In the genomic region with DNA sequence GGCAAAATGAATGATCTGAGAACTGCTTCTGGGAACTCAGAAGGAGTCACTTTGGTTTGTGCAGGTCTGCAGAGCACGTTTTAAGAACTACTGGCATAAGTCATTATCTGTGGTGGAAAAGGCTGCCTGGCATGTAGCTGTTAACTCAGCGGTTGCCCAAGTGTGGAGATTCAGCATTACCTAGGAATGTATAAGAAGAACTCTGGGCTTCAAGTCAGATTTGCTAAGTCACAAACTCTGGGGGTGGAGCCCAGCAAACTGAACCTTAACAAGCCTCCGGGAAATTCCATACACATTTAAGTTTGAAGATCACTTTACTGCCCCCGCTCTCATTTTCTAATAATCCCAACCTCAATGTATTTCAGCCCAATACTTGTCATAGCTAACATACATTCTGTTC, we compare ENCODE assay signal across 21 cellular contexts. TPM values are rescaled to one million over a fixed set of nuclear protein-coding genes. Genes with fewer than 3 reads are reported as not detected.
A peak's percentile ranks its signal among the peaks of the same experiment; 100 is the strongest.
DNase-seq lines count a peak whose midpoint lies in the region; TF ChIP-seq lines count a peak whose summit lies in the region.
"Had no signal": no experiment of that assay in that cellular context is flagged by ENCODE, and none has a peak within 500 bp of the region (broad histone marks: within the 10 kb centered on the region; RNA-seq: fewer than 3 reads in every experiment).

No MANE protein-coding gene starts in this region.

- TF ChIP-seq POLR2A in Peyer's patch (IDR thresholded peaks at IDR 0.05), result no peak

- H3K27me3 Mint-ChIP-seq in CD14-positive monocyte (ENCODE audit: low read depth in 3 of 3), result peaks cover 0 to 2% (median 0%) of the 10 kb centered on the region in 3 donors
- H3K27me3 Mint-ChIP-seq: activated CD4-positive, alpha-beta T cell treated with anti-CD3 and anti-CD28 coated beads, Interleukin-2, amount 10 ng/mL, durations not matched to agents 7 days and 5 days; stimulated activated naive B cell treated with anti-CD40 and anti-IgM and Interleukin-4, amounts not matched to agents 10 μg/mL and 1 μg/mL and 100 μg/mL, for 72 hours had no signal

- no peaks in the 10 kb centered on the region for H3K36me3 ChIP-seq in Peyer's patch
- H3K36me3 ChIP-seq: adrenal gland, left ventricle myocardium inferior, right atrium auricular region had no signal

- H3K4me3 Mint-ChIP-seq in CD14-positive monocyte, result no peak overlapping the region
- H3K4me3 Mint-ChIP-seq: activated CD4-positive, alpha-beta T cell treated with anti-CD3 and anti-CD28 coated beads, Interleukin-2, amount 10 ng/mL, durations not matched to agents 7 days and 5 days; stimulated activated naive B cell treated with anti-CD40 and anti-IgM and Interleukin-4, amounts not matched to agents 10 μg/mL and 1 μg/mL and 100 μg/mL, for 72 hours had no signal

- H3K4me1 ChIP-seq in Peyer's patch, result peaks cover 0 to 4% (median 0%) of the 10 kb centered on the region in 4 donors
- H3K4me1 ChIP-seq: adrenal gland, Caco-2 had no signal

- peak; percentile 53 for DNase-seq in Caki2 (ENCODE audit: low read depth)
- DNase-seq in astrocyte of the cerebellum (ENCODE audit: low read depth), result peak; percentile 16
- peak; percentile 63 for DNase-seq in fibroblast of peridontal ligament (ENCODE audit: extremely low read depth)
- peak; percentile 55 for DNase-seq in non-pigmented ciliary epithelial cell (ENCODE audit: low read depth)
- no peak for DNase-seq in SHP77 (lab: John Stamatoyannopoulos, UW)
- no peak for DNase-seq in Peyer's patch
- DNase-seq in activated CD8-positive, alpha-beta memory T cell treated with anti-CD3 and anti-CD28 coated beads for 24 hours, result no peak
- no peak for DNase-seq in CD14-positive monocyte (ENCODE audit: low spot score)
- DNase-seq: activated CD4-positive, alpha-beta T cell treated with anti-CD3 and anti-CD28 coated beads, Interleukin-2, amount 10 ng/mL, durations not matched to agents 7 days and 5 days; activated CD8-positive, alpha-beta memory T cell treated with anti-CD3 and anti-CD28 coated beads, Interleukin-2, amount 50 U/mL, for 4 hours; activated effector memory CD4-positive, alpha-beta T cell treated with anti-CD3 and anti-CD28 coated beads, Interleukin-2, amount 50 U/mL, for 16 hours; adrenal gland; Caco-2; left ventricle myocardium inferior; NCI-H2029; NCI-H510A treated with DMSO at 0.1 percent for 48 hours; stimulated activated naive B cell treated with anti-CD40 and anti-IgM and Interleukin-4, amounts not matched to agents 10 μg/mL and 1 μg/mL and 100 μg/mL, for 72 hours; SW 1271 had no signal

- no peaks in the 10 kb centered on the region for H3K9me3 ChIP-seq in Peyer's patch
- H3K9me3 ChIP-seq: Caco-2, left ventricle myocardium inferior, right atrium auricular region had no signal

- peak overlapping the region in 2 of 7 donors; percentile 10 for H3K27ac Mint-ChIP-seq in CD14-positive monocyte
- H3K27ac Mint-ChIP-seq: activated CD4-positive, alpha-beta T cell treated with anti-CD3 and anti-CD28 coated beads, Interleukin-2, amount 10 ng/mL, durations not matched to agents 7 days and 5 days; stimulated activated naive B cell treated with anti-CD40 and anti-IgM and Interleukin-4, amounts not matched to agents 10 μg/mL and 1 μg/mL and 100 μg/mL, for 72 hours had no signal

- H3K36me3 Mint-ChIP-seq in CD14-positive monocyte, result peaks cover 34 to 37% of the 10 kb centered on the region in 2 donors
- H3K36me3 Mint-ChIP-seq: stimulated activated naive B cell treated with anti-CD40 and anti-IgM and Interleukin-4, amounts not matched to agents 10 μg/mL and 1 μg/mL and 100 μg/mL, for 72 hours had no signal

- no peaks in the 10 kb centered on the region for H3K27me3 ChIP-seq in Peyer's patch
- H3K27me3 ChIP-seq: adrenal gland, right atrium auricular region had no signal

- intact Hi-C loops in CD14-positive monocyte (cut with micrococcal nuclease), result no loop called here

- in situ Hi-C loops in Caki2 (cut with HindIII; ENCODE audit: low pct_unique_long_range_greater_than_20kb, low sequenced_read_pairs) (no loop called here), astrocyte of the cerebellum (cut with HindIII; ENCODE audit: low sequenced_read_pairs) (no loop called here)

- H3K4me3 ChIP-seq in astrocyte of the cerebellum (ENCODE audit: low read depth, low read length), result no peak overlapping the region
- H3K4me3 ChIP-seq in Peyer's patch, result no peak overlapping the region
- H3K4me3 ChIP-seq: adrenal gland, K562, left ventricle myocardium inferior, right atrium auricular region had no signal

- peaks cover 0 to 11% (median 4%) of the 10 kb centered on the region in 7 donors for H3K9me3 Mint-ChIP-seq in CD14-positive monocyte
- H3K9me3 Mint-ChIP-seq: activated CD4-positive, alpha-beta T cell treated with anti-CD3 and anti-CD28 coated beads, Interleukin-2, amount 10 ng/mL, durations not matched to agents 7 days and 5 days had no signal

- no peak for TF ChIP-seq CTCF in astrocyte of the cerebellum (IDR thresholded peaks at IDR 0.05; ENCODE audit: low read depth, low read length, missing control alignments)
- TF ChIP-seq CTCF in Peyer's patch (IDR thresholded peaks at IDR 0.05), result no peak
- no peak for TF ChIP-seq CTCF in CD14-positive monocyte (IDR thresholded peaks at IDR 0.05)

- H3K4me1 Mint-ChIP-seq in CD14-positive monocyte, result peaks cover 18% of the 10 kb centered on the region
- H3K4me1 Mint-ChIP-seq: activated CD4-positive, alpha-beta T cell treated with anti-CD3 and anti-CD28 coated beads, Interleukin-2, amount 10 ng/mL, durations not matched to agents 7 days and 5 days; stimulated activated naive B cell treated with anti-CD40 and anti-IgM and Interleukin-4, amounts not matched to agents 10 μg/mL and 1 μg/mL and 100 μg/mL, for 72 hours had no signal

- no peak overlapping the region for H3K27ac ChIP-seq in Peyer's patch
- H3K27ac ChIP-seq: adrenal gland, left ventricle myocardium inferior, right atrium auricular region, RWPE1 had no signal

RNA-seq across cellular contexts. Expression of a gene that starts 31.1 kb away (rescaled TPM):
- total RNA-seq in Caki2 (2014; rRNA removed; shearing (Covaris generic); ENCODE audit: low replicate concordance), result 4.7 and 7.4 TPM in 2 replicates
- 10 to 100 TPM; 21.2 to 43.2 (median 32.7) TPM for total RNA-seq in Peyer's patch
- 100 to 1,000 TPM in 1 of 2 donors, 10 to 100 TPM in 1; 93.6 to 128 TPM for polyA plus RNA-seq in CD14-positive monocyte
- total RNA-seq: activated CD4-positive, alpha-beta T cell treated with anti-CD3 and anti-CD28 coated beads, Interleukin-2, amount 10 ng/mL, durations not matched to agents 7 days and 5 days had no signal

Comparison
In these comparisons a context has a peak if more than half of its experiments do, and no peak if none do; other contexts are left out.
1. DNase-seq: peak in Caki2 (single experiment), astrocyte of the cerebellum (single experiment), fibroblast of peridontal ligament (single experiment) and non-pigmented ciliary epithelial cell (single experiment); none in SHP77 (0 of 2), Peyer's patch (0 of 3), activated CD8-positive, alpha-beta memory T cell treated with anti-CD3 and anti-CD28 coated beads for 24 hours (single experiment) and CD14-positive monocyte (single experiment).